ENCODE assay signal across 14 cellular contexts in the genomic region with DNA sequence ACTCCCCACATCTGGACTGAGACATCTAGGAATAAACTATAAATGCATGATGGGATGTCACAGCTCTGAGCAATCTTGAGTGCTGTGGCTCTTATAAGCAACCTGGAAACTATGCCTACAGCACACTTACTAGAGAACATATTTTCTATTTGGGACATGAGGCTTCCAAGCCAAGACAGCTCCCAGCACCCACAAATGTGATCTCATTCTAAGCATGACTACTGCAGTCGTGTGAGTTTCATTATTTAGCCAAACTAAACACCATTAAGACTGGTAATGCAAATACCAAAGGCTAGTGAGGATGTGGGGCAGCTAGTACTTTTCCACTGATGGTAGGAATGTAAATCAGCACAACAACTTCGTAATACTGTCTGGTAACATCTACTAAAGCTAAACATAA.
DNase-seq lines count a peak whose midpoint lies in the region; ATAC-seq and TF ChIP-seq lines count a peak whose summit lies in the region.
"Had no signal": no experiment of that assay in that cellular context is flagged by ENCODE, and none has a peak within 500 bp of the region (broad histone marks: within the 10 kb centered on the region; RNA-seq: fewer than 3 reads in every experiment).

No MANE protein-coding gene starts in this region.

- in situ Hi-C loops in astrocyte of the spinal cord (cut with HindIII; ENCODE audit: low sequenced_read_pairs) = no loop called here

- H3K27me3 ChIP-seq in right atrium auricular region = no peaks in the 10 kb centered on the region
- H3K27me3 ChIP-seq in upper lobe of left lung = no peaks in the 10 kb centered on the region
- H3K27me3 ChIP-seq: BLaER1, esophagus muscularis mucosa had no signal

- no peak for TF ChIP-seq CTCF in right atrium auricular region (IDR thresholded peaks at IDR 0.05)
- no peak for TF ChIP-seq CTCF in astrocyte of the spinal cord (IDR thresholded peaks at IDR 0.05; ENCODE audit: low read depth, low read length)
- TF ChIP-seq CTCF in upper lobe of left lung (IDR thresholded peaks at IDR 0.05) = no peak

- WGBS in upper lobe of left lung, 2 donors = 63 to 79% methylated on average over 2 of the region's 2 CpGs

- no peaks in the 10 kb centered on the region for H3K4me1 ChIP-seq in right atrium auricular region
- peaks cover 0 to 5% (median 0%) of the 10 kb centered on the region in 4 donors for H3K4me1 ChIP-seq in upper lobe of left lung
- H3K4me1 ChIP-seq: BLaER1 had no signal

- DNase-seq in left ventricle myocardium superior (no peak), right atrium auricular region (ENCODE audit: low spot score) (no peak), astrocyte of the spinal cord (ENCODE audit: low read depth, low spot score) (peak; percentile 95), hepatic stellate cell (ENCODE audit: low spot score) (peak; percentile 30), upper lobe of left lung (no peak), left lobe of liver (ENCODE audit: low spot score) (no peak)
- DNase-seq: activated CD4-positive, alpha-beta T cell treated with anti-CD3 and anti-CD28 coated beads, Interleukin-2, amount 50 U/mL, for 1 hour; activated naive CD4-positive, alpha-beta T cell treated with anti-CD3 and anti-CD28 coated beads, Interleukin-2, amount 50 U/mL, for 16 hours; SIG-M5 had no signal

- ATAC-seq in left ventricle myocardium superior (peak; percentile 70), upper lobe of left lung (ENCODE audit: low FRiP score in 2 of 2) (peak; percentile 42 to 73), GM18867 (IDR thresholded peaks at IDR 0.05; ENCODE audit: unreplicated experiment) (no peak), HG02642 (IDR thresholded peaks at IDR 0.05; ENCODE audit: poor library complexity, unreplicated experiment) (no peak), left lobe of liver (no peak)

- H3K9me3 ChIP-seq in right atrium auricular region (peaks cover 0 to 5% of the 10 kb centered on the region in 2 donors), upper lobe of left lung (no peaks in the 10 kb centered on the region)
- H3K9me3 ChIP-seq: BLaER1, esophagus muscularis mucosa had no signal

- intact Hi-C loops in left ventricle myocardium superior (cut with micrococcal nuclease) = no loop called here

- no peak overlapping the region for H3K27ac ChIP-seq in right atrium auricular region
- H3K27ac ChIP-seq in upper lobe of left lung = peak overlapping the region in 1 of 4 donors; percentile 6
- H3K27ac ChIP-seq: BLaER1, esophagus muscularis mucosa, skin epidermis had no signal

- no peaks in the 10 kb centered on the region for H3K36me3 ChIP-seq in right atrium auricular region
- no peaks in the 10 kb centered on the region for H3K36me3 ChIP-seq in upper lobe of left lung

- H3K4me3 ChIP-seq in right atrium auricular region (no peak overlapping the region), astrocyte of the spinal cord (ENCODE audit: low read depth, low read length) (no peak overlapping the region), upper lobe of left lung (no peak overlapping the region)
- H3K4me3 ChIP-seq: BLaER1, esophagus muscularis mucosa, skin epidermis had no signal

- TF ChIP-seq EP300 in upper lobe of left lung (IDR thresholded peaks at IDR 0.05) = peak in 1 of 4 donors; percentile 36

- TF ChIP-seq POLR2A in upper lobe of left lung (IDR thresholded peaks at IDR 0.05) = no peak

Comparison
In these comparisons a context has a peak if more than half of its experiments do, and no peak if none do; other contexts are left out.
1. ATAC-seq: peak in left ventricle myocardium superior (single experiment) and upper lobe of left lung (2 of 2); none in GM18867 (single experiment), HG02642 (single experiment) and left lobe of liver (single experiment).
2. DNase-seq: peak in astrocyte of the spinal cord (single experiment) and hepatic stellate cell (single experiment); none in left ventricle myocardium superior (single experiment), right atrium auricular region (single experiment), upper lobe of left lung (0 of 2) and left lobe of liver (single experiment).